Comparison of ENCODE assay signal across 18 cellular contexts in genomic region chr1:12206238-12206637, GRCh38. TPM values are rescaled to one million over a fixed set of nuclear protein-coding genes. Genes with fewer than 3 reads are reported as not detected.
DNase-seq lines count a peak whose midpoint lies in the region; ATAC-seq and TF ChIP-seq lines count a peak whose summit lies in the region.
"Had no signal": no experiment of that assay in that cellular context is flagged by ENCODE, and none has a peak within 500 bp of the region (broad histone marks: within the 10 kb centered on the region; RNA-seq: fewer than 3 reads in every experiment).

No MANE protein-coding gene starts in this region.

- DNase-seq in activated naive CD8-positive, alpha-beta T cell treated with anti-CD3 and anti-CD28 coated beads, Interleukin-2, amount 10 ng/mL, durations not matched to agents 7 days and 5 days, result no peak
- DNase-seq in activated naive CD8-positive, alpha-beta T cell treated with anti-CD3 and anti-CD28 coated beads for 36 hours, result no peak
- DNase-seq in activated CD8-positive, alpha-beta T cell treated with anti-CD3 and anti-CD28 coated beads for 36 hours, result no peak
- no peak for DNase-seq in memory B cell (ENCODE audit: low spot score in 2 of 2)
- no peak for DNase-seq in GDM1 (lab: John Stamatoyannopoulos, UW)
- DNase-seq in NCI-H510A (lab: John Stamatoyannopoulos, UW), result no peak
- no peak for DNase-seq in hepatic stellate cell (ENCODE audit: low spot score)
- DNase-seq: activated CD8-positive, alpha-beta memory T cell treated with anti-CD3 and anti-CD28 coated beads, Interleukin-2, amount 50 U/mL, for 4 hours; activated effector memory CD4-positive, alpha-beta T cell treated with Interleukin-2 at 50 U/mL for 16 hours; Calu3; Karpas-422; left lung; NCI-H1436; NCI-H2081 treated with DMSO at 0.1 percent for 48 hours; NCI-H226; NCI-H748 treated with DMSO at 0.1 percent for 48 hours; SJCRH30; transverse colon had no signal

- no peak for TF ChIP-seq CTCF in activated CD8-positive, alpha-beta T cell treated with anti-CD3 and anti-CD28 coated beads for 36 hours (IDR thresholded peaks at IDR 0.05)

- H3K27me3 Mint-ChIP-seq in activated naive CD8-positive, alpha-beta T cell treated with anti-CD3 and anti-CD28 coated beads, Interleukin-2, amount 10 ng/mL, durations not matched to agents 7 days and 5 days, result no peaks in the 10 kb centered on the region
- no peaks in the 10 kb centered on the region for H3K27me3 Mint-ChIP-seq in activated naive CD8-positive, alpha-beta T cell treated with anti-CD3 and anti-CD28 coated beads for 36 hours
- H3K27me3 Mint-ChIP-seq in activated CD8-positive, alpha-beta T cell treated with anti-CD3 and anti-CD28 coated beads for 36 hours, result no peaks in the 10 kb centered on the region
- no peaks in the 10 kb centered on the region for H3K27me3 Mint-ChIP-seq in memory B cell

- H3K4me1 Mint-ChIP-seq in activated naive CD8-positive, alpha-beta T cell treated with anti-CD3 and anti-CD28 coated beads, Interleukin-2, amount 10 ng/mL, durations not matched to agents 7 days and 5 days, result peaks cover 58% of the 10 kb centered on the region
- H3K4me1 Mint-ChIP-seq in activated naive CD8-positive, alpha-beta T cell treated with anti-CD3 and anti-CD28 coated beads for 36 hours, result peaks cover 78% of the 10 kb centered on the region
- peaks cover 78% of the 10 kb centered on the region for H3K4me1 Mint-ChIP-seq in activated CD8-positive, alpha-beta T cell treated with anti-CD3 and anti-CD28 coated beads for 36 hours (ENCODE audit: low read depth)
- H3K4me1 Mint-ChIP-seq in memory B cell, result peaks cover 65% of the 10 kb centered on the region

- intact Hi-C loops in activated CD8-positive, alpha-beta T cell treated with anti-CD3 and anti-CD28 coated beads for 36 hours (cut with micrococcal nuclease), result no loop called here

- no peak overlapping the region for H3K4me3 Mint-ChIP-seq in activated naive CD8-positive, alpha-beta T cell treated with anti-CD3 and anti-CD28 coated beads, Interleukin-2, amount 10 ng/mL, durations not matched to agents 7 days and 5 days
- H3K4me3 Mint-ChIP-seq in activated naive CD8-positive, alpha-beta T cell treated with anti-CD3 and anti-CD28 coated beads for 36 hours, result no peak overlapping the region
- H3K4me3 Mint-ChIP-seq in activated CD8-positive, alpha-beta T cell treated with anti-CD3 and anti-CD28 coated beads for 36 hours, result no peak overlapping the region
- H3K4me3 Mint-ChIP-seq in memory B cell, result no peak overlapping the region

- POLR2A ChIA-PET in activated naive CD8-positive, alpha-beta T cell treated with anti-CD3 and anti-CD28 coated beads, Interleukin-2, amount 10 ng/mL, durations not matched to agents 7 days and 5 days (lab: Charles Lee), result interaction anchor here (1.1 to 2.0 kb wide), 2 partner anchors 29 to 82 kb away, joined by 3 to 7 read pairs; no protein-coding TSS in a partner anchor
- POLR2A ChIA-PET in activated CD8-positive, alpha-beta T cell treated with anti-CD3 and anti-CD28 coated beads for 36 hours (lab: Charles Lee), result interaction anchor here (1.0 to 6.0 kb wide), 6 partner anchors 10 to 298 kb away, joined by 3 to 51 read pairs (median 3); no protein-coding TSS in a partner anchor

- ATAC-seq in activated naive CD8-positive, alpha-beta T cell treated with anti-CD3 and anti-CD28 coated beads, Interleukin-2, amount 10 ng/mL, durations not matched to agents 7 days and 5 days (ENCODE audit: low read depth), result no peak
- ATAC-seq in activated CD8-positive, alpha-beta T cell treated with anti-CD3 and anti-CD28 coated beads for 36 hours, result no peak
- no peak for ATAC-seq in memory B cell (ENCODE audit: low read depth)
- ATAC-seq: left lung had no signal

- H3K9me3 Mint-ChIP-seq in activated naive CD8-positive, alpha-beta T cell treated with anti-CD3 and anti-CD28 coated beads, Interleukin-2, amount 10 ng/mL, durations not matched to agents 7 days and 5 days, result no peaks in the 10 kb centered on the region
- no peaks in the 10 kb centered on the region for H3K9me3 Mint-ChIP-seq in activated naive CD8-positive, alpha-beta T cell treated with anti-CD3 and anti-CD28 coated beads for 36 hours
- H3K9me3 Mint-ChIP-seq in activated CD8-positive, alpha-beta T cell treated with anti-CD3 and anti-CD28 coated beads for 36 hours, result no peaks in the 10 kb centered on the region
- no peaks in the 10 kb centered on the region for H3K9me3 Mint-ChIP-seq in memory B cell

- CTCF ChIA-PET in activated CD8-positive, alpha-beta T cell treated with anti-CD3 and anti-CD28 coated beads for 36 hours (lab: Charles Lee), result interaction anchor here (13.5 kb wide), 1 partner anchor 84 kb away, joined by 395 read pairs; no protein-coding TSS in a partner anchor

- H3K27ac Mint-ChIP-seq in activated naive CD8-positive, alpha-beta T cell treated with anti-CD3 and anti-CD28 coated beads, Interleukin-2, amount 10 ng/mL, durations not matched to agents 7 days and 5 days, result peak overlapping the region; percentile 71
- H3K27ac Mint-ChIP-seq in activated naive CD8-positive, alpha-beta T cell treated with anti-CD3 and anti-CD28 coated beads for 36 hours, result no peak overlapping the region
- H3K27ac Mint-ChIP-seq in activated CD8-positive, alpha-beta T cell treated with anti-CD3 and anti-CD28 coated beads for 36 hours, result peak overlapping the region; percentile 87
- H3K27ac Mint-ChIP-seq in memory B cell, result peak overlapping the region; percentile 2

- H3K36me3 Mint-ChIP-seq in activated naive CD8-positive, alpha-beta T cell treated with anti-CD3 and anti-CD28 coated beads, Interleukin-2, amount 10 ng/mL, durations not matched to agents 7 days and 5 days, result peaks cover 37% of the 10 kb centered on the region
- H3K36me3 Mint-ChIP-seq in activated naive CD8-positive, alpha-beta T cell treated with anti-CD3 and anti-CD28 coated beads for 36 hours, result peaks cover 55% of the 10 kb centered on the region
- peaks cover 71% of the 10 kb centered on the region for H3K36me3 Mint-ChIP-seq in activated CD8-positive, alpha-beta T cell treated with anti-CD3 and anti-CD28 coated beads for 36 hours (ENCODE audit: low read depth)
- H3K36me3 Mint-ChIP-seq in memory B cell, result peaks cover 12% of the 10 kb centered on the region

RNA-seq across cellular contexts. Expression of gene VPS13D, which starts 23.6 kb away (rescaled TPM):
- 10 to 100 TPM; 52.6 to 53.3 TPM for total RNA-seq in activated naive CD8-positive, alpha-beta T cell treated with anti-CD3 and anti-CD28 coated beads, Interleukin-2, amount 10 ng/mL, durations not matched to agents 7 days and 5 days
- 10 to 100 TPM; 27.7 to 29.1 TPM for total RNA-seq in activated naive CD8-positive, alpha-beta T cell treated with anti-CD3 and anti-CD28 coated beads for 36 hours
- total RNA-seq in activated CD8-positive, alpha-beta T cell treated with anti-CD3 and anti-CD28 coated beads for 36 hours, result 10 to 100 TPM; 28.1 to 30.7 TPM

RNA-seq across cellular contexts. Expression of gene TNFRSF1B, which starts 39.4 kb away (rescaled TPM):
- 100 to 1,000 TPM; 215 to 246 TPM for total RNA-seq in activated naive CD8-positive, alpha-beta T cell treated with anti-CD3 and anti-CD28 coated beads, Interleukin-2, amount 10 ng/mL, durations not matched to agents 7 days and 5 days
- 100 to 1,000 TPM; 187 to 193 TPM for total RNA-seq in activated naive CD8-positive, alpha-beta T cell treated with anti-CD3 and anti-CD28 coated beads for 36 hours
- total RNA-seq in activated CD8-positive, alpha-beta T cell treated with anti-CD3 and anti-CD28 coated beads for 36 hours, result 100 to 1,000 TPM; 173 to 191 TPM
